8 cellular contexts compared by ENCODE assay signal in genomic region chr5:131634666-131634995, GRCh38. TPM values are rescaled to one million over a fixed set of nuclear protein-coding genes. Genes with fewer than 3 reads are reported as not detected.
DNase-seq lines count a peak whose midpoint lies in the region; ATAC-seq and TF ChIP-seq lines count a peak whose summit lies in the region.

No MANE protein-coding gene starts in this region.

- no peaks in the 10 kb centered on the region for H3K27me3 Mint-ChIP-seq in activated T-cell treated with anti-CD3 and anti-CD28 coated beads, Interleukin-2, amount 50 U/mL, for 4 hours (ENCODE audit: low read depth)

- TF ChIP-seq RAD21 in neural cell (conservative IDR thresholded peaks at IDR 0.05): peak; percentile 30

- H3K9ac ChIP-seq in fibroblast of lung (ENCODE audit: insufficient read depth, low read length) (peak overlapping the region; percentile 89), neural cell (ENCODE audit: low read length) (peak overlapping the region; percentile 91)

- peaks cover 8% of the 10 kb centered on the region for H3F3A ChIP-seq in neural cell (ENCODE audit: insufficient read depth, low read length, poor library complexity, severe bottlenecking)

- no peak for TF ChIP-seq POLR2A in thyroid gland (IDR thresholded peaks at IDR 0.05)

- ATAC-seq in Right ventricle myocardium inferior: peak; percentile 34
- ATAC-seq in HG02943 (IDR thresholded peaks at IDR 0.05; ENCODE audit: low read depth, unreplicated experiment): peak; percentile 27
- ATAC-seq in activated T-cell treated with anti-CD3 and anti-CD28 coated beads, Interleukin-2, amount 50 U/mL, for 4 hours: peak; percentile 33 to 42

- H3K4me2 ChIP-seq in fibroblast of lung (ENCODE audit: extremely low read depth, insufficient read depth, low read length) (peak overlapping the region; percentile 72), neural cell (ENCODE audit: low read length) (peak overlapping the region; percentile 53)

- H3K9me3 Mint-ChIP-seq in activated T-cell treated with anti-CD3 and anti-CD28 coated beads, Interleukin-2, amount 50 U/mL, for 4 hours: no peaks in the 10 kb centered on the region

- H2AFZ ChIP-seq in fibroblast of lung (ENCODE audit: low read length) (peak overlapping the region; percentile 77), neural cell (ENCODE audit: low read depth, low read length) (peak overlapping the region; percentile 90)

- no peaks in the 10 kb centered on the region for H3K9me2 ChIP-seq in neural cell (ENCODE audit: insufficient read depth, low read length)

- peak; percentile 79 for DNase-seq in Right ventricle myocardium inferior (ENCODE audit: missing footprints)
- no peak for DNase-seq in cardiac septum (ENCODE audit: low spot score)
- peak; percentile 89 for DNase-seq in NCI-H69 (lab: John Stamatoyannopoulos, UW)
- DNase-seq in activated T-cell treated with anti-CD3 and anti-CD28 coated beads, Interleukin-2, amount 50 U/mL, for 4 hours: peak; percentile 45
- DNase-seq in fibroblast of lung (ENCODE audit: low read depth in 2 of 2): peak; percentile 45 to 51
- DNase-seq in thyroid gland: peak; percentile 47 to 61

- 1% methylated on average over 19 to 20 of the region's 21 CpGs for WGBS in thyroid gland, 2 donors

- no peaks in the 10 kb centered on the region for H4K20me1 ChIP-seq in fibroblast of lung (ENCODE audit: control insufficient read depth, extremely low read depth, insufficient read depth, low read length)
- H4K20me1 ChIP-seq in neural cell (ENCODE audit: insufficient read depth): no peaks in the 10 kb centered on the region

- no peaks in the 10 kb centered on the region for H3K27me3 ChIP-seq in fibroblast of lung (ENCODE audit: control insufficient read depth, insufficient read depth, low read length)
- H3K27me3 ChIP-seq in neural cell (ENCODE audit: insufficient read depth, low read depth, low read length): no peaks in the 10 kb centered on the region
- no peaks in the 10 kb centered on the region for H3K27me3 ChIP-seq in thyroid gland

- peaks cover 2% of the 10 kb centered on the region for H3K36me3 Mint-ChIP-seq in activated T-cell treated with anti-CD3 and anti-CD28 coated beads, Interleukin-2, amount 50 U/mL, for 4 hours (ENCODE audit: insufficient read depth)

- H3K9me3 ChIP-seq in fibroblast of lung (ENCODE audit: control insufficient read depth, insufficient read depth, low read depth, low read length) (no peaks in the 10 kb centered on the region), neural cell (ENCODE audit: low read length) (no peaks in the 10 kb centered on the region), thyroid gland (no peaks in the 10 kb centered on the region)

- no peak for TF ChIP-seq EP300 in neural cell (conservative IDR thresholded peaks at IDR 0.05; ENCODE audit: poor library complexity, severe bottlenecking)

- peak overlapping the region; percentile 62 to 94 (median 88) for H3K4me3 ChIP-seq in fibroblast of lung (replicated peaks in 1 of 4; ENCODE audit: control extremely low read depth in 1 of 4, insufficient read depth in 1 of 4, low read depth in 3 of 4, low read length in 4 of 4)
- H3K4me3 ChIP-seq in neural cell (ENCODE audit: low read length): peak overlapping the region; percentile 82
- peak overlapping the region; percentile 44 to 68 (median 51) for H3K4me3 ChIP-seq in thyroid gland (replicated peaks in 1 of 3)

- H3K27ac ChIP-seq in fibroblast of lung (ENCODE audit: insufficient read depth, low read length) (peak overlapping the region; percentile 91), neural cell (ENCODE audit: low read length) (peak overlapping the region; percentile 97), thyroid gland (peak overlapping the region; percentile 71 to 98 (median 96))

- peaks cover 21% of the 10 kb centered on the region for H3K4me1 Mint-ChIP-seq in activated T-cell treated with anti-CD3 and anti-CD28 coated beads, Interleukin-2, amount 50 U/mL, for 4 hours (ENCODE audit: low read depth)

- H3K79me2 ChIP-seq in fibroblast of lung (ENCODE audit: control insufficient read depth, insufficient read depth, low read length) (peaks cover 51% of the 10 kb centered on the region), neural cell (replicated peaks; ENCODE audit: insufficient read depth, low read length) (peaks cover 35% of the 10 kb centered on the region)

- intact Hi-C loops in Right ventricle myocardium inferior (cut with DNase I) (loop anchor here (2.0 kb wide), 1 partner anchor 162 kb away; the partner anchor contains the start of gene FNIP1), cardiac septum (cut with DNase I) (loop anchor here (5.0 kb wide), 1 partner anchor 37 kb away; no protein-coding TSS in a partner anchor), thyroid gland (cut with DNase I) (loop anchor here (10.0 kb wide), 1 partner anchor 160 kb away; the partner anchor contains the start of gene FNIP1)

- TF ChIP-seq CTCF in fibroblast of lung (conservative IDR thresholded peaks at IDR 0.05 in 1 of 2, IDR thresholded peaks at IDR 0.05 in 1 of 2; ENCODE audit: low read depth in 1 of 2, low read length in 2 of 2) (no peak), neural cell (IDR thresholded peaks at IDR 0.05; ENCODE audit: poor library complexity, severe bottlenecking) (no peak), thyroid gland (IDR thresholded peaks at IDR 0.05) (peak in 2 of 6 experiments; percentile 11 to 17)

- H3K4me1 ChIP-seq in fibroblast of lung (ENCODE audit: control insufficient read depth, extremely low read depth, insufficient read depth, low read length) (peaks cover 10% of the 10 kb centered on the region), thyroid gland (peaks cover 9 to 26% of the 10 kb centered on the region in 2 donors)

- peak overlapping the region; percentile 97 for H3K4me3 Mint-ChIP-seq in activated T-cell treated with anti-CD3 and anti-CD28 coated beads, Interleukin-2, amount 50 U/mL, for 4 hours

- peaks cover 1% of the 10 kb centered on the region for H3K36me3 ChIP-seq in fibroblast of lung (ENCODE audit: control insufficient read depth, insufficient read depth, low read length)
- H3K36me3 ChIP-seq in neural cell (ENCODE audit: insufficient read depth, low read length): no peaks in the 10 kb centered on the region
- H3K36me3 ChIP-seq in thyroid gland: no peaks in the 10 kb centered on the region

TF ChIP-seq in neural cell, 6 proteins besides CTCF, POLR2A, EP300 and RAD21:
- no peak for TF ChIP-seq EZH2 (IDR thresholded peaks at IDR 0.05; ENCODE audit: borderline replicate concordance, insufficient read depth, low read length, poor library complexity, severe bottlenecking)
- no peak for TF ChIP-seq SMC3 (conservative IDR thresholded peaks at IDR 0.05; ENCODE audit: poor library complexity)
- TF ChIP-seq, protein P1, sequence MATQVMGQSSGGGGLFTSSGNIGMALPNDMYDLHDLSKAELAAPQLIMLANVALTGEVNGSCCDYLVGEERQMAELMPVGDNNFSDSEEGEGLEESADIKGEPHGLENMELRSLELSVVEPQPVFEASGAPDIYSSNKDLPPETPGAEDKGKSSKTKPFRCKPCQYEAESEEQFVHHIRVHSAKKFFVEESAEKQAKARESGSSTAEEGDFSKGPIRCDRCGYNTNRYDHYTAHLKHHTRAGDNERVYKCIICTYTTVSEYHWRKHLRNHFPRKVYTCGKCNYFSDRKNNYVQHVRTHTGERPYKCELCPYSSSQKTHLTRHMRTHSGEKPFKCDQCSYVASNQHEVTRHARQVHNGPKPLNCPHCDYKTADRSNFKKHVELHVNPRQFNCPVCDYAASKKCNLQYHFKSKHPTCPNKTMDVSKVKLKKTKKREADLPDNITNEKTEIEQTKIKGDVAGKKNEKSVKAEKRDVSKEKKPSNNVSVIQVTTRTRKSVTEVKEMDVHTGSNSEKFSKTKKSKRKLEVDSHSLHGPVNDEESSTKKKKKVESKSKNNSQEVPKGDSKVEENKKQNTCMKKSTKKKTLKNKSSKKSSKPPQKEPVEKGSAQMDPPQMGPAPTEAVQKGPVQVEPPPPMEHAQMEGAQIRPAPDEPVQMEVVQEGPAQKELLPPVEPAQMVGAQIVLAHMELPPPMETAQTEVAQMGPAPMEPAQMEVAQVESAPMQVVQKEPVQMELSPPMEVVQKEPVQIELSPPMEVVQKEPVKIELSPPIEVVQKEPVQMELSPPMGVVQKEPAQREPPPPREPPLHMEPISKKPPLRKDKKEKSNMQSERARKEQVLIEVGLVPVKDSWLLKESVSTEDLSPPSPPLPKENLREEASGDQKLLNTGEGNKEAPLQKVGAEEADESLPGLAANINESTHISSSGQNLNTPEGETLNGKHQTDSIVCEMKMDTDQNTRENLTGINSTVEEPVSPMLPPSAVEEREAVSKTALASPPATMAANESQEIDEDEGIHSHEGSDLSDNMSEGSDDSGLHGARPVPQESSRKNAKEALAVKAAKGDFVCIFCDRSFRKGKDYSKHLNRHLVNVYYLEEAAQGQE (IDR thresholded peaks at IDR 0.05; ENCODE audit: borderline replicate concordance): no peak
- no peak for TF ChIP-seq POLR2AphosphoS5 (IDR thresholded peaks at IDR 0.05)
- no peak for TF ChIP-seq MXI1 (conservative IDR thresholded peaks at IDR 0.05; ENCODE audit: poor library complexity, severe bottlenecking)
- TF ChIP-seq TAF1 (IDR thresholded peaks at IDR 0.05; ENCODE audit: low read depth): no peak

RNA-seq across cellular contexts. Expression of gene RAPGEF6, which starts 0.4 kb away (rescaled TPM):
- 8.5 TPM for total RNA-seq in Right ventricle myocardium inferior
- total RNA-seq in cardiac septum: 15.6 TPM
- 10 to 100 TPM; 23.6 to 26.8 (median 26.6) TPM for total RNA-seq in activated T-cell treated with anti-CD3 and anti-CD28 coated beads, Interleukin-2, amount 50 U/mL, for 4 hours
- total RNA-seq in fibroblast of lung: 30.0 and 35.7 TPM in 2 replicates
- polyA plus RNA-seq in fibroblast of lung: 9.1 and 10.2 TPM in 2 replicates
- 4.7 and 4.8 TPM in 2 replicates for polyA plus RNA-seq in fibroblast of lung (2012)
- 4.6 and 9.9 TPM in 2 replicates for polyA minus RNA-seq in fibroblast of lung (ENCODE audit: low replicate concordance)
- polyA plus RNA-seq in neural cell: 121 and 125 TPM in 2 replicates
- polyA minus RNA-seq in neural cell: 270 and 365 TPM in 2 replicates
- total RNA-seq in thyroid gland: 10 to 100 TPM; 20.2 to 36.4 (median 25.2) TPM
